Comparison of ENCODE assay signal across 1 cellular context in the genomic region with DNA sequence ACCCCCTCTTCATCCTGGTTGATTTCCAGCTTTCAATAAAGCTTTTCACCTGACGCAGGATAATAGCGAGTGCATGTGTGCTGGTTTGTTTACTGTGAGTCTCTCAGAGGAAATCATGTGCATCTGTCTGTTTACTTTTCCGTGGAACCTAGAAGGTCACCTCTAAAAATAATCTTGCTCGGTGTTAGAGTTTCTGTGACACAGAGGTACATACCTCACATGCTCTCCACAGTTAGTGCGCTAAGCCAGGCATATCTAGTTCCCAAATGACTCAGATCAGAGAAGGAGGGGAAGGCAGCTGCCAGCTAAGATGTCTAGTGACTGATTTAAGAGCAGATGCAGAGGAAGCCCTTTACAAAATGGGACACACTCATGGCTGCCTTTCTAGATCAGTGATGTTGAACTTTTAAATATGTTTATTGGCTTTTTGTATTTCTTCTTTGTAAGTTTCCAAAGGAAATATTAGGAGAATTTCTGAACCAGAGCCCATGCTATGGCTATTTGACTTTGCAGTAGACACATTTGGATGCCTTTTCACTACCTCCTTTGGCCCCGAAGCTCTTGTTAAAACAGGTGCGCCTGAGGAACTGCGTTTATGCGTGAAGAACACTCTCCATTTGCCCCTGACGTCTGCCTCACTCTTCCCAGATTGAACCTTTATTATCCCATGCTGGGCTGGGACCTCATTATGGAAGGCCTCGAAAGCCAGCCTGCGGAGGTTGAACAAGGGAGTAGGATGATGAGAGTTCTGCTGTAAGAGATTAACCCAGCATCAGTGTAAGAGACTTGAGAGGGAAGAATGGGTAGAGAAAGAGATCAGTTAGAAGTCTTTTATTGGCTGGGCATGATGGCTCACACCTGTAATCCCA.
A peak's percentile ranks its signal among the peaks of the same experiment; 100 is the strongest.
TF ChIP-seq lines count a peak whose summit lies in the region.

No MANE protein-coding gene starts in this region.

TF ChIP-seq in HepG2, 621 proteins besides CTCF, POLR2A, EP300 and RAD21 (continued from another document and continues in another):
- TF ChIP-seq, protein P1, sequence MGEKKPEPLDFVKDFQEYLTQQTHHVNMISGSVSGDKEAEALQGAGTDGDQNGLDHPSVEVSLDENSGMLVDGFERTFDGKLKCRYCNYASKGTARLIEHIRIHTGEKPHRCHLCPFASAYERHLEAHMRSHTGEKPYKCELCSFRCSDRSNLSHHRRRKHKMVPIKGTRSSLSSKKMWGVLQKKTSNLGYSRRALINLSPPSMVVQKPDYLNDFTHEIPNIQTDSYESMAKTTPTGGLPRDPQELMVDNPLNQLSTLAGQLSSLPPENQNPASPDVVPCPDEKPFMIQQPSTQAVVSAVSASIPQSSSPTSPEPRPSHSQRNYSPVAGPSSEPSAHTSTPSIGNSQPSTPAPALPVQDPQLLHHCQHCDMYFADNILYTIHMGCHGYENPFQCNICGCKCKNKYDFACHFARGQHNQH (CRISPR knock-in tag; IDR thresholded peaks at IDR 0.05) = 0 out of 2 replicates have a peak, but pooled peaks have one; percentile 28
- TF ChIP-seq ZMAT3 (CRISPR knock-in tag; conservative IDR thresholded peaks at IDR 0.05) (no peak), FOSL1 (CRISPR knock-in tag; IDR thresholded peaks at IDR 0.05; ENCODE audit: borderline replicate concordance) (0 out of 2 replicates have a peak, but pooled peaks have one; percentile 22), ZNF292 (CRISPR knock-in tag; IDR thresholded peaks at IDR 0.05; ENCODE audit: borderline replicate concordance, low read depth) (no peak), ZNF350 (CRISPR knock-in tag; IDR thresholded peaks at IDR 0.05; ENCODE audit: borderline replicate concordance, low read depth) (no peak), KLF6 (CRISPR knock-in tag; IDR thresholded peaks at IDR 0.05) (peak; percentile 24; the same call in 1 of the 2 replicates), ISX (CRISPR knock-in tag; conservative IDR thresholded peaks at IDR 0.05) (no peak), CBX1 (IDR thresholded peaks at IDR 0.05; ENCODE audit: low read depth) (no peak), ZNF180 (CRISPR knock-in tag; IDR thresholded peaks at IDR 0.05; ENCODE audit: borderline replicate concordance, low read depth) (no peak), EED (CRISPR knock-in tag; IDR thresholded peaks at IDR 0.05) (no peak), TRIM24 (CRISPR knock-in tag; IDR thresholded peaks at IDR 0.05) (no peak), ISL2 (CRISPR knock-in tag; IDR thresholded peaks at IDR 0.05) (peak; percentile 59; the same call in 1 of the 2 replicates), BCL6 (CRISPR knock-in tag; IDR thresholded peaks at IDR 0.05) (peak; percentile 87), JUN (CRISPR knock-in tag; IDR thresholded peaks at IDR 0.05) (no peak), ZNF430 (CRISPR knock-in tag; IDR thresholded peaks at IDR 0.05) (0 out of 2 replicates have a peak, but pooled peaks have one; percentile 42), ZFP37 (CRISPR knock-in tag; IDR thresholded peaks at IDR 0.05; ENCODE audit: borderline replicate concordance) (no peak), ZNF891 (CRISPR knock-in tag; IDR thresholded peaks at IDR 0.05) (no peak), CAMTA2 (CRISPR knock-in tag; IDR thresholded peaks at IDR 0.05; ENCODE audit: borderline replicate concordance) (no peak), PHF20 (CRISPR knock-in tag; IDR thresholded peaks at IDR 0.05) (no peak), PAWR (CRISPR knock-in tag; IDR thresholded peaks at IDR 0.05; ENCODE audit: borderline replicate concordance) (no peak), ERF (CRISPR knock-in tag; IDR thresholded peaks at IDR 0.05) (peak; percentile 36; the same call in 1 of the 2 replicates), ZNF879 (CRISPR knock-in tag; IDR thresholded peaks at IDR 0.05) (no peak), ZNF572 (CRISPR knock-in tag; IDR thresholded peaks at IDR 0.05) (no peak), RXRA (CRISPR knock-in tag; IDR thresholded peaks at IDR 0.05) (no peak), NAIF1 (CRISPR knock-in tag; IDR thresholded peaks at IDR 0.05; ENCODE audit: borderline replicate concordance) (no peak)
- TF ChIP-seq, protein P2, sequence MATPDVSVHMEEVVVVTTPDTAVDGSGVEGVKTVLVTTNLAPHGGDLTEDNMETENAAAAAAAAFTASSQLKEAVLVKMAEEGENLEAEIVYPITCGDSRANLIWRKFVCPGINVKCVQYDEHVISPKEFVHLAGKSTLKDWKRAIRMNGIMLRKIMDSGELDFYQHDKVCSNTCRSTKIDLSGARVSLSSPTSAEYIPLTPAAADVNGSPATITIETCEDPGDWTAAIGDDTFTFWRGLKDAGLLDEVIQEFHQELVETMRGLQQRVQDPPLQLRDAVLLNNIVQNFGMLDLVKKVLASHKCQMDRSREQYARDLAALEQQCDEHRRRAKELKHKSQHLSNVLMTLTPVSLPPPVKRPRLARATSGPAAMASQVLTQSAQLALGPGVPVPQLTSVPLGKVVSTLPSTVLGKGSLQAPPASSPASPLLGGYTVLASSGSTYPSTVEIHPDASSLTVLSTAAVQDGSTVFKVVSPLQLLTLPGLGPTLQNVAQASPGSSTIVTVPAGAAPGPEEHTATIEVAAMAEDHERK (CRISPR knock-in tag; IDR thresholded peaks at IDR 0.05; ENCODE audit: low read depth) = no peak
- TF ChIP-seq, protein P3, sequence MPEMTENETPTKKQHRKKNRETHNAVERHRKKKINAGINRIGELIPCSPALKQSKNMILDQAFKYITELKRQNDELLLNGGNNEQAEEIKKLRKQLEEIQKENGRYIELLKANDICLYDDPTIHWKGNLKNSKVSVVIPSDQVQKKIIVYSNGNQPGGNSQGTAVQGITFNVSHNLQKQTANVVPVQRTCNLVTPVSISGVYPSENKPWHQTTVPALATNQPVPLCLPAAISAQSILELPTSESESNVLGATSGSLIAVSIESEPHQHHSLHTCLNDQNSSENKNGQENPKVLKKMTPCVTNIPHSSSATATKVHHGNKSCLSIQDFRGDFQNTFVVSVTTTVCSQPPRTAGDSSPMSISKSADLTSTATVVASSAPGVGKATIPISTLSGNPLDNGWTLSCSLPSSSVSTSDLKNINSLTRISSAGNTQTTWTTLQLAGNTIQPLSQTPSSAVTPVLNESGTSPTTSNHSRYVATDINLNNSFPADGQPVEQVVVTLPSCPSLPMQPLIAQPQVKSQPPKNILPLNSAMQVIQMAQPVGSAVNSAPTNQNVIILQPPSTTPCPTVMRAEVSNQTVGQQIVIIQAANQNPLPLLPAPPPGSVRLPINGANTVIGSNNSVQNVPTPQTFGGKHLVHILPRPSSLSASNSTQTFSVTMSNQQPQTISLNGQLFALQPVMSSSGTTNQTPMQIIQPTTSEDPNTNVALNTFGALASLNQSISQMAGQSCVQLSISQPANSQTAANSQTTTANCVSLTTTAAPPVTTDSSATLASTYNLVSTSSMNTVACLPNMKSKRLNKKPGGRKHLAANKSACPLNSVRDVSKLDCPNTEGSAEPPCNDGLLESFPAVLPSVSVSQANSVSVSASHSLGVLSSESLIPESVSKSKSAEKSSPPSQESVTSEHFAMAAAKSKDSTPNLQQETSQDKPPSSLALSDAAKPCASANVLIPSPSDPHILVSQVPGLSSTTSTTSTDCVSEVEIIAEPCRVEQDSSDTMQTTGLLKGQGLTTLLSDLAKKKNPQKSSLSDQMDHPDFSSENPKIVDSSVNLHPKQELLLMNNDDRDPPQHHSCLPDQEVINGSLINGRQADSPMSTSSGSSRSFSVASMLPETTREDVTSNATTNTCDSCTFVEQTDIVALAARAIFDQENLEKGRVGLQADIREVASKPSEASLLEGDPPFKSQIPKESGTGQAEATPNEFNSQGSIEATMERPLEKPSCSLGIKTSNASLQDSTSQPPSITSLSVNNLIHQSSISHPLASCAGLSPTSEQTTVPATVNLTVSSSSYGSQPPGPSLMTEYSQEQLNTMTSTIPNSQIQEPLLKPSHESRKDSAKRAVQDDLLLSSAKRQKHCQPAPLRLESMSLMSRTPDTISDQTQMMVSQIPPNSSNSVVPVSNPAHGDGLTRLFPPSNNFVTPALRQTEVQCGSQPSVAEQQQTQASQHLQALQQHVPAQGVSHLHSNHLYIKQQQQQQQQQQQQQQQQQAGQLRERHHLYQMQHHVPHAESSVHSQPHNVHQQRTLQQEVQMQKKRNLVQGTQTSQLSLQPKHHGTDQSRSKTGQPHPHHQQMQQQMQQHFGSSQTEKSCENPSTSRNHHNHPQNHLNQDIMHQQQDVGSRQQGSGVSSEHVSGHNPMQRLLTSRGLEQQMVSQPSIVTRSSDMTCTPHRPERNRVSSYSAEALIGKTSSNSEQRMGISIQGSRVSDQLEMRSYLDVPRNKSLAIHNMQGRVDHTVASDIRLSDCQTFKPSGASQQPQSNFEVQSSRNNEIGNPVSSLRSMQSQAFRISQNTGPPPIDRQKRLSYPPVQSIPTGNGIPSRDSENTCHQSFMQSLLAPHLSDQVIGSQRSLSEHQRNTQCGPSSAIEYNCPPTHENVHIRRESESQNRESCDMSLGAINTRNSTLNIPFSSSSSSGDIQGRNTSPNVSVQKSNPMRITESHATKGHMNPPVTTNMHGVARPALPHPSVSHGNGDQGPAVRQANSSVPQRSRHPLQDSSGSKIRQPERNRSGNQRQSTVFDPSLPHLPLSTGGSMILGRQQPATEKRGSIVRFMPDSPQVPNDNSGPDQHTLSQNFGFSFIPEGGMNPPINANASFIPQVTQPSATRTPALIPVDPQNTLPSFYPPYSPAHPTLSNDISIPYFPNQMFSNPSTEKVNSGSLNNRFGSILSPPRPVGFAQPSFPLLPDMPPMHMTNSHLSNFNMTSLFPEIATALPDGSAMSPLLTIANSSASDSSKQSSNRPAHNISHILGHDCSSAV (CRISPR knock-in tag; IDR thresholded peaks at IDR 0.05; ENCODE audit: borderline replicate concordance) = no peak
- TF ChIP-seq, protein P4, sequence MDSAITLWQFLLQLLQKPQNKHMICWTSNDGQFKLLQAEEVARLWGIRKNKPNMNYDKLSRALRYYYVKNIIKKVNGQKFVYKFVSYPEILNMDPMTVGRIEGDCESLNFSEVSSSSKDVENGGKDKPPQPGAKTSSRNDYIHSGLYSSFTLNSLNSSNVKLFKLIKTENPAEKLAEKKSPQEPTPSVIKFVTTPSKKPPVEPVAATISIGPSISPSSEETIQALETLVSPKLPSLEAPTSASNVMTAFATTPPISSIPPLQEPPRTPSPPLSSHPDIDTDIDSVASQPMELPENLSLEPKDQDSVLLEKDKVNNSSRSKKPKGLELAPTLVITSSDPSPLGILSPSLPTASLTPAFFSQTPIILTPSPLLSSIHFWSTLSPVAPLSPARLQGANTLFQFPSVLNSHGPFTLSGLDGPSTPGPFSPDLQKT (CRISPR knock-in tag; IDR thresholded peaks at IDR 0.05; ENCODE audit: borderline replicate concordance) = no peak
- TF ChIP-seq, protein P5, sequence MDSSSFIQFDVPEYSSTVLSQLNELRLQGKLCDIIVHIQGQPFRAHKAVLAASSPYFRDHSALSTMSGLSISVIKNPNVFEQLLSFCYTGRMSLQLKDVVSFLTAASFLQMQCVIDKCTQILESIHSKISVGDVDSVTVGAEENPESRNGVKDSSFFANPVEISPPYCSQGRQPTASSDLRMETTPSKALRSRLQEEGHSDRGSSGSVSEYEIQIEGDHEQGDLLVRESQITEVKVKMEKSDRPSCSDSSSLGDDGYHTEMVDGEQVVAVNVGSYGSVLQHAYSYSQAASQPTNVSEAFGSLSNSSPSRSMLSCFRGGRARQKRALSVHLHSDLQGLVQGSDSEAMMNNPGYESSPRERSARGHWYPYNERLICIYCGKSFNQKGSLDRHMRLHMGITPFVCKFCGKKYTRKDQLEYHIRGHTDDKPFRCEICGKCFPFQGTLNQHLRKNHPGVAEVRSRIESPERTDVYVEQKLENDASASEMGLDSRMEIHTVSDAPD (CRISPR knock-in tag; IDR thresholded peaks at IDR 0.05) = no peak
- TF ChIP-seq, protein P6, sequence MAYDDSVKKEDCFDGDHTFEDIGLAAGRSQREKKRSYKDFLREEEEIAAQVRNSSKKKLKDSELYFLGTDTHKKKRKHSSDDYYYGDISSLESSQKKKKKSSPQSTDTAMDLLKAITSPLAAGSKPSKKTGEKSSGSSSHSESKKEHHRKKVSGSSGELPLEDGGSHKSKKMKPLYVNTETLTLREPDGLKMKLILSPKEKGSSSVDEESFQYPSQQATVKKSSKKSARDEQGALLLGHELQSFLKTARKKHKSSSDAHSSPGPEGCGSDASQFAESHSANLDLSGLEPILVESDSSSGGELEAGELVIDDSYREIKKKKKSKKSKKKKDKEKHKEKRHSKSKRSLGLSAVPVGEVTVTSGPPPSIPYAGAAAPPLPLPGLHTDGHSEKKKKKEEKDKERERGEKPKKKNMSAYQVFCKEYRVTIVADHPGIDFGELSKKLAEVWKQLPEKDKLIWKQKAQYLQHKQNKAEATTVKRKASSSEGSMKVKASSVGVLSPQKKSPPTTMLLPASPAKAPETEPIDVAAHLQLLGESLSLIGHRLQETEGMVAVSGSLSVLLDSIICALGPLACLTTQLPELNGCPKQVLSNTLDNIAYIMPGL (CRISPR knock-in tag; IDR thresholded peaks at IDR 0.05; ENCODE audit: borderline replicate concordance in 1 of 2, low read depth in 1 of 2) = no peak
- TF ChIP-seq, protein P7, sequence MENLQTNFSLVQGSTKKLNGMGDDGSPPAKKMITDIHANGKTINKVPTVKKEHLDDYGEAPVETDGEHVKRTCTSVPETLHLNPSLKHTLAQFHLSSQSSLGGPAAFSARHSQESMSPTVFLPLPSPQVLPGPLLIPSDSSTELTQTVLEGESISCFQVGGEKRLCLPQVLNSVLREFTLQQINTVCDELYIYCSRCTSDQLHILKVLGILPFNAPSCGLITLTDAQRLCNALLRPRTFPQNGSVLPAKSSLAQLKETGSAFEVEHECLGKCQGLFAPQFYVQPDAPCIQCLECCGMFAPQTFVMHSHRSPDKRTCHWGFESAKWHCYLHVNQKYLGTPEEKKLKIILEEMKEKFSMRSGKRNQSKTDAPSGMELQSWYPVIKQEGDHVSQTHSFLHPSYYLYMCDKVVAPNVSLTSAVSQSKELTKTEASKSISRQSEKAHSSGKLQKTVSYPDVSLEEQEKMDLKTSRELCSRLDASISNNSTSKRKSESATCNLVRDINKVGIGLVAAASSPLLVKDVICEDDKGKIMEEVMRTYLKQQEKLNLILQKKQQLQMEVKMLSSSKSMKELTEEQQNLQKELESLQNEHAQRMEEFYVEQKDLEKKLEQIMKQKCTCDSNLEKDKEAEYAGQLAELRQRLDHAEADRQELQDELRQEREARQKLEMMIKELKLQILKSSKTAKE (CRISPR knock-in tag; IDR thresholded peaks at IDR 0.05; ENCODE audit: borderline replicate concordance) = no peak
- TF ChIP-seq, protein P8, sequence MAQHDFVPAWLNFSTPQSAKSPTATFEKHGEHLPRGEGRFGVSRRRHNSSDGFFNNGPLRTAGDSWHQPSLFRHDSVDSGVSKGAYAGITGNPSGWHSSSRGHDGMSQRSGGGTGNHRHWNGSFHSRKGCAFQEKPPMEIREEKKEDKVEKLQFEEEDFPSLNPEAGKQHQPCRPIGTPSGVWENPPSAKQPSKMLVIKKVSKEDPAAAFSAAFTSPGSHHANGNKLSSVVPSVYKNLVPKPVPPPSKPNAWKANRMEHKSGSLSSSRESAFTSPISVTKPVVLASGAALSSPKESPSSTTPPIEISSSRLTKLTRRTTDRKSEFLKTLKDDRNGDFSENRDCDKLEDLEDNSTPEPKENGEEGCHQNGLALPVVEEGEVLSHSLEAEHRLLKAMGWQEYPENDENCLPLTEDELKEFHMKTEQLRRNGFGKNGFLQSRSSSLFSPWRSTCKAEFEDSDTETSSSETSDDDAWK (CRISPR knock-in tag; IDR thresholded peaks at IDR 0.05) = no peak
- TF ChIP-seq, protein P9, sequence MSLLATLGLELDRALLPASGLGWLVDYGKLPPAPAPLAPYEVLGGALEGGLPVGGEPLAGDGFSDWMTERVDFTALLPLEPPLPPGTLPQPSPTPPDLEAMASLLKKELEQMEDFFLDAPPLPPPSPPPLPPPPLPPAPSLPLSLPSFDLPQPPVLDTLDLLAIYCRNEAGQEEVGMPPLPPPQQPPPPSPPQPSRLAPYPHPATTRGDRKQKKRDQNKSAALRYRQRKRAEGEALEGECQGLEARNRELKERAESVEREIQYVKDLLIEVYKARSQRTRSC (CRISPR knock-in tag; IDR thresholded peaks at IDR 0.05; ENCODE audit: low read depth) = no peak
- TF ChIP-seq, protein P10, sequence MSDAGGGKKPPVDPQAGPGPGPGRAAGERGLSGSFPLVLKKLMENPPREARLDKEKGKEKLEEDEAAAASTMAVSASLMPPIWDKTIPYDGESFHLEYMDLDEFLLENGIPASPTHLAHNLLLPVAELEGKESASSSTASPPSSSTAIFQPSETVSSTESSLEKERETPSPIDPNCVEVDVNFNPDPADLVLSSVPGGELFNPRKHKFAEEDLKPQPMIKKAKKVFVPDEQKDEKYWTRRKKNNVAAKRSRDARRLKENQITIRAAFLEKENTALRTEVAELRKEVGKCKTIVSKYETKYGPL (CRISPR knock-in tag; IDR thresholded peaks at IDR 0.05) = no peak
